1 cellular context compared by ENCODE assay signal in the genomic region with DNA sequence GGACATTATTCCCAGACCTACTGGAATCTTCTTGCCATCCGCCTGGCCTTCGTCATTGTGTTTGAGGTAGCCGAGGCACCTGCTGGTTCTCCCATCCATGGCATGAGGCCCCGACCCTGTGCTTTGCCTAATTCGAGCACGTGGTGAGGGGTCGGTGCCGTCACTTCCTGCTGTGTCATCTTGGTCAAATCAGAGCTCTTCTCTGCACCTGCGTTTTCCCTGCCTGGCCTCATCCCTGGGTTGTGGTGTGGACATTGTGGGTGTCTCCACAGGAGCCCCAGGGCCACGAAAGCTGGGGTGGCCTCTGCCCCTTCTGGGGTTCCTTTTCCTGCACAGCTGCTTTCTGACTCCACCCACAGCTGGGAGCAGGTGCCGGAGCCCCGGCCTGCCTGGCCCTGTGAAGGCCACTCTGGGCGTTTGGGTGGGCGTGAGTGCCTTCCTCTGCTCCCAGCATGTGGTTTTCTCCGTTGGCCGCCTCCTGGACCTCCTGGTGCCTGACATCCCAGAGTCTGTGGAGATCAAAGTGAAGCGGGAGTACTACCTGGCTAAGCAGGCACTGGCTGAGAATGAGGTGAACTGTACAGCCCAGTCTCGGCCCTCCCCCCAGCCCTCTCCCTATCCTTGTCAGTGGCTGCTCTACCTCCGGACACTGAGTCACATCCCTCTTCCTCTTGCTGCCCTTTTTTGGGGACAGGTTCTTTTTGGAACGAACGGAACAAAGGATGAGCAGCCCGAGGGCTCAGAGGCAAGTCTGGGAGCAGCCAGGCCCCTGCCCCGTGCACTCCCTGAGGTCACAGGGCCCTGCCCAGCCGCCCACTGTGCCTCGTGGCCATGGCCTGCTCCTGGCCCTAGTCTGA.
A peak's percentile ranks its signal among the peaks of the same experiment; 100 is the strongest.
TF ChIP-seq lines count a peak whose summit lies in the region.

No MANE protein-coding gene starts in this region.

TF ChIP-seq in HepG2, 621 proteins besides CTCF, POLR2A, EP300 and RAD21 (continues in another document):
- TF ChIP-seq ZFP41 (CRISPR knock-in tag; IDR thresholded peaks at IDR 0.05; ENCODE audit: borderline replicate concordance) = 0 out of 2 replicates have a peak, but pooled peaks have one; percentile 16
- no peak for TF ChIP-seq IRF2 (CRISPR knock-in tag; IDR thresholded peaks at IDR 0.05)
- TF ChIP-seq, protein P1, sequence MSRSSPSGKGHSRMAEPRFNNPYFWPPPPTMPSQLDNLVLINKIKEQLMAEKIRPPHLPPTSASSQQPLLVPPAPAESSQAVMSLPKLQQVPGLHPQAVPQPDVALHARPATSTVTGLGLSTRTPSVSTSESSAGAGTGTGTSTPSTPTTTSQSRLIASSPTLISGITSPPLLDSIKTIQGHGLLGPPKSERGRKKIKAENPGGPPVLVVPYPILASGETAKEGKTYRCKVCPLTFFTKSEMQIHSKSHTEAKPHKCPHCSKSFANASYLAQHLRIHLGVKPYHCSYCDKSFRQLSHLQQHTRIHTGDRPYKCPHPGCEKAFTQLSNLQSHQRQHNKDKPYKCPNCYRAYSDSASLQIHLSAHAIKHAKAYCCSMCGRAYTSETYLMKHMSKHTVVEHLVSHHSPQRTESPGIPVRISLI (CRISPR knock-in tag; IDR thresholded peaks at IDR 0.05; ENCODE audit: borderline replicate concordance) = no peak
- no peak for TF ChIP-seq ZNF660 (CRISPR knock-in tag; IDR thresholded peaks at IDR 0.05; ENCODE audit: borderline replicate concordance, low read depth)
- no peak for TF ChIP-seq ZNF260 (CRISPR knock-in tag; IDR thresholded peaks at IDR 0.05; ENCODE audit: borderline replicate concordance, low read depth)
- no peak for TF ChIP-seq JARID2 (CRISPR knock-in tag; IDR thresholded peaks at IDR 0.05; ENCODE audit: insufficient replicate concordance)
- no peak for TF ChIP-seq THAP8 (CRISPR knock-in tag; IDR thresholded peaks at IDR 0.05; ENCODE audit: borderline replicate concordance)
- TF ChIP-seq, protein P2, sequence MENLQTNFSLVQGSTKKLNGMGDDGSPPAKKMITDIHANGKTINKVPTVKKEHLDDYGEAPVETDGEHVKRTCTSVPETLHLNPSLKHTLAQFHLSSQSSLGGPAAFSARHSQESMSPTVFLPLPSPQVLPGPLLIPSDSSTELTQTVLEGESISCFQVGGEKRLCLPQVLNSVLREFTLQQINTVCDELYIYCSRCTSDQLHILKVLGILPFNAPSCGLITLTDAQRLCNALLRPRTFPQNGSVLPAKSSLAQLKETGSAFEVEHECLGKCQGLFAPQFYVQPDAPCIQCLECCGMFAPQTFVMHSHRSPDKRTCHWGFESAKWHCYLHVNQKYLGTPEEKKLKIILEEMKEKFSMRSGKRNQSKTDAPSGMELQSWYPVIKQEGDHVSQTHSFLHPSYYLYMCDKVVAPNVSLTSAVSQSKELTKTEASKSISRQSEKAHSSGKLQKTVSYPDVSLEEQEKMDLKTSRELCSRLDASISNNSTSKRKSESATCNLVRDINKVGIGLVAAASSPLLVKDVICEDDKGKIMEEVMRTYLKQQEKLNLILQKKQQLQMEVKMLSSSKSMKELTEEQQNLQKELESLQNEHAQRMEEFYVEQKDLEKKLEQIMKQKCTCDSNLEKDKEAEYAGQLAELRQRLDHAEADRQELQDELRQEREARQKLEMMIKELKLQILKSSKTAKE (CRISPR knock-in tag; IDR thresholded peaks at IDR 0.05; ENCODE audit: borderline replicate concordance) = no peak
- no peak for TF ChIP-seq ZNF773 (CRISPR knock-in tag; IDR thresholded peaks at IDR 0.05; ENCODE audit: borderline replicate concordance)
- TF ChIP-seq ZNF772 (CRISPR knock-in tag; IDR thresholded peaks at IDR 0.05) = no peak
- no peak for TF ChIP-seq ZBTB7A (CRISPR knock-in tag; IDR thresholded peaks at IDR 0.05)
- no peak for TF ChIP-seq ATF1 (CRISPR knock-in tag; IDR thresholded peaks at IDR 0.05)
- no peak for TF ChIP-seq KAT2B (IDR thresholded peaks at IDR 0.05; ENCODE audit: borderline replicate concordance, low read depth, low read length)
- TF ChIP-seq NKX3-1 (CRISPR knock-in tag; IDR thresholded peaks at IDR 0.05) = no peak
- TF ChIP-seq ZNF644 (CRISPR knock-in tag; IDR thresholded peaks at IDR 0.05; ENCODE audit: low read depth) = no peak
- no peak for TF ChIP-seq ZNF367 (CRISPR knock-in tag; IDR thresholded peaks at IDR 0.05; ENCODE audit: borderline replicate concordance)
- no peak for TF ChIP-seq IKZF4 (CRISPR knock-in tag; IDR thresholded peaks at IDR 0.05; ENCODE audit: borderline replicate concordance, low read depth, not compliant biosample characterization)
- no peak for TF ChIP-seq ZNF709 (CRISPR knock-in tag; IDR thresholded peaks at IDR 0.05)
- no peak for TF ChIP-seq KDM1A (CRISPR knock-in tag; IDR thresholded peaks at IDR 0.05)
- TF ChIP-seq HCFC1 (IDR thresholded peaks at IDR 0.05; ENCODE audit: low read depth, low read length) = no peak
- no peak for TF ChIP-seq ZNF136 (CRISPR knock-in tag; IDR thresholded peaks at IDR 0.05; ENCODE audit: low read depth)
- TF ChIP-seq MEF2D (CRISPR knock-in tag; IDR thresholded peaks at IDR 0.05) = no peak
- TF ChIP-seq, protein P3, sequence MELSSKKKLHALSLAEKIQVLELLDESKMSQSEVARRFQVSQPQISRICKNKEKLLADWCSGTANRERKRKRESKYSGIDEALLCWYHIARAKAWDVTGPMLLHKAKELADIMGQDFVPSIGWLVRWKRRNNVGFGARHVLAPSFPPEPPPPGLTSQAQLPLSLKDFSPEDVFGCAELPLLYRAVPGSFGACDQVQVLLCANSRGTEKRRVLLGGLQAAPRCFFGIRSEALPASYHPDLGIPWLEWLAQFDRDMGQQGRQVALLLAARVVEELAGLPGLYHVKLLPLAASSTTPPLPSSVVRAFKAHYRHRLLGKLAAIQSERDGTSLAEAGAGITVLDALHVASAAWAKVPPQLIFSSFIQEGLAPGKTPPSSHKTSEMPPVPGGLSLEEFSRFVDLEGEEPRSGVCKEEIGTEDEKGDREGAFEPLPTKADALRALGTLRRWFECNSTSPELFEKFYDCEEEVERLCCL (CRISPR knock-in tag; IDR thresholded peaks at IDR 0.05; ENCODE audit: borderline replicate concordance) = no peak
- 0 out of 2 replicates have a peak, but pooled peaks have one; percentile 2 for TF ChIP-seq ATF2 (CRISPR knock-in tag; IDR thresholded peaks at IDR 0.05)
- TF ChIP-seq ZSCAN20 (CRISPR knock-in tag; IDR thresholded peaks at IDR 0.05; ENCODE audit: borderline replicate concordance) = no peak
- TF ChIP-seq PHF5A (CRISPR knock-in tag; IDR thresholded peaks at IDR 0.05; ENCODE audit: low read depth, unreplicated experiment) = peak; percentile 21
- no peak for TF ChIP-seq ZNF607 (CRISPR knock-in tag; IDR thresholded peaks at IDR 0.05; ENCODE audit: borderline replicate concordance)
- no peak for TF ChIP-seq ZNF3 (CRISPR knock-in tag; IDR thresholded peaks at IDR 0.05)
- TF ChIP-seq NRL (CRISPR knock-in tag; IDR thresholded peaks at IDR 0.05; ENCODE audit: borderline replicate concordance) = 0 out of 2 replicates have a peak, but pooled peaks have one; percentile 35
- TF ChIP-seq HNF4A (CRISPR knock-in tag; IDR thresholded peaks at IDR 0.05) = no peak
- TF ChIP-seq FOXA3 (CRISPR knock-in tag; IDR thresholded peaks at IDR 0.05) = peak; percentile 18; the same call in 1 of the 2 replicates
- TF ChIP-seq ZNF781 (CRISPR knock-in tag; IDR thresholded peaks at IDR 0.05; ENCODE audit: borderline replicate concordance, not compliant biosample characterization) = no peak
- TF ChIP-seq, protein P4, sequence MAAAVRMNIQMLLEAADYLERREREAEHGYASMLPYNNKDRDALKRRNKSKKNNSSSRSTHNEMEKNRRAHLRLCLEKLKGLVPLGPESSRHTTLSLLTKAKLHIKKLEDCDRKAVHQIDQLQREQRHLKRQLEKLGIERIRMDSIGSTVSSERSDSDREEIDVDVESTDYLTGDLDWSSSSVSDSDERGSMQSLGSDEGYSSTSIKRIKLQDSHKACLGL (CRISPR knock-in tag; IDR thresholded peaks at IDR 0.05) = no peak
- TF ChIP-seq ZNF562 (CRISPR knock-in tag; IDR thresholded peaks at IDR 0.05; ENCODE audit: borderline replicate concordance) = no peak
- TF ChIP-seq ZSCAN9 (CRISPR knock-in tag; IDR thresholded peaks at IDR 0.05; ENCODE audit: borderline replicate concordance) = no peak
- no peak for TF ChIP-seq ZSCAN25 (CRISPR knock-in tag; IDR thresholded peaks at IDR 0.05)
- TF ChIP-seq ZNF160 (CRISPR knock-in tag; IDR thresholded peaks at IDR 0.05) = 0 out of 2 replicates have a peak, but pooled peaks have one; percentile 11
- no peak; the same call in 1 of the 2 replicates for TF ChIP-seq SRY (CRISPR knock-in tag; IDR thresholded peaks at IDR 0.05)
- TF ChIP-seq ZFYVE20 (CRISPR knock-in tag; IDR thresholded peaks at IDR 0.05; ENCODE audit: borderline replicate concordance, low read depth) = no peak
- TF ChIP-seq ELF3 (CRISPR knock-in tag; IDR thresholded peaks at IDR 0.05) = no peak
- TF ChIP-seq NFKBIZ (CRISPR knock-in tag; IDR thresholded peaks at IDR 0.05) = no peak
- TF ChIP-seq, protein P5, sequence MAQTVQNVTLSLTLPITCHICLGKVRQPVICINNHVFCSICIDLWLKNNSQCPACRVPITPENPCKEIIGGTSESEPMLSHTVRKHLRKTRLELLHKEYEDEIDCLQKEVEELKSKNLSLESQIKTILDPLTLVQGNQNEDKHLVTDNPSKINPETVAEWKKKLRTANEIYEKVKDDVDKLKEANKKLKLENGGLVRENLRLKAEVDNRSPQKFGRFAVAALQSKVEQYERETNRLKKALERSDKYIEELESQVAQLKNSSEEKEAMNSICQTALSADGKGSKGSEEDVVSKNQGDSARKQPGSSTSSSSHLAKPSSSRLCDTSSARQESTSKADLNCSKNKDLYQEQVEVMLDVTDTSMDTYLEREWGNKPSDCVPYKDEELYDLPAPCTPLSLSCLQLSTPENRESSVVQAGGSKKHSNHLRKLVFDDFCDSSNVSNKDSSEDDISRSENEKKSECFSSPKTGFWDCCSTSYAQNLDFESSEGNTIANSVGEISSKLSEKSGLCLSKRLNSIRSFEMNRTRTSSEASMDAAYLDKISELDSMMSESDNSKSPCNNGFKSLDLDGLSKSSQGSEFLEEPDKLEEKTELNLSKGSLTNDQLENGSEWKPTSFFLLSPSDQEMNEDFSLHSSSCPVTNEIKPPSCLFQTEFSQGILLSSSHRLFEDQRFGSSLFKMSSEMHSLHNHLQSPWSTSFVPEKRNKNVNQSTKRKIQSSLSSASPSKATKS (CRISPR knock-in tag; IDR thresholded peaks at IDR 0.05) = no peak
- TF ChIP-seq, protein P6, sequence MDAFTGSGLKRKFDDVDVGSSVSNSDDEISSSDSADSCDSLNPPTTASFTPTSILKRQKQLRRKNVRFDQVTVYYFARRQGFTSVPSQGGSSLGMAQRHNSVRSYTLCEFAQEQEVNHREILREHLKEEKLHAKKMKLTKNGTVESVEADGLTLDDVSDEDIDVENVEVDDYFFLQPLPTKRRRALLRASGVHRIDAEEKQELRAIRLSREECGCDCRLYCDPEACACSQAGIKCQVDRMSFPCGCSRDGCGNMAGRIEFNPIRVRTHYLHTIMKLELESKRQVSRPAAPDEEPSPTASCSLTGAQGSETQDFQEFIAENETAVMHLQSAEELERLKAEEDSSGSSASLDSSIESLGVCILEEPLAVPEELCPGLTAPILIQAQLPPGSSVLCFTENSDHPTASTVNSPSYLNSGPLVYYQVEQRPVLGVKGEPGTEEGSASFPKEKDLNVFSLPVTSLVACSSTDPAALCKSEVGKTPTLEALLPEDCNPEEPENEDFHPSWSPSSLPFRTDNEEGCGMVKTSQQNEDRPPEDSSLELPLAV (CRISPR knock-in tag; conservative IDR thresholded peaks at IDR 0.05; ENCODE audit: low read depth) = no peak
- no peak for TF ChIP-seq ZSCAN21 (CRISPR knock-in tag; IDR thresholded peaks at IDR 0.05; ENCODE audit: borderline replicate concordance)
- TF ChIP-seq ZNF619 (CRISPR knock-in tag; IDR thresholded peaks at IDR 0.05) = no peak
- TF ChIP-seq PATZ1 (CRISPR knock-in tag; IDR thresholded peaks at IDR 0.05) = no peak
- no peak for TF ChIP-seq IRF1 (CRISPR knock-in tag; IDR thresholded peaks at IDR 0.05; ENCODE audit: low read depth)
- TF ChIP-seq ZFY (CRISPR knock-in tag; IDR thresholded peaks at IDR 0.05) = no peak; the same call in 1 of the 2 replicates
- peak; percentile 30; the same call in 1 of the 2 replicates for TF ChIP-seq SRF (IDR thresholded peaks at IDR 0.05; ENCODE audit: low read depth, low read length)
- no peak for TF ChIP-seq ZNF841 (CRISPR knock-in tag; IDR thresholded peaks at IDR 0.05; ENCODE audit: borderline replicate concordance)
